ENCODE assay signal across 9 cellular contexts in the genomic region with DNA sequence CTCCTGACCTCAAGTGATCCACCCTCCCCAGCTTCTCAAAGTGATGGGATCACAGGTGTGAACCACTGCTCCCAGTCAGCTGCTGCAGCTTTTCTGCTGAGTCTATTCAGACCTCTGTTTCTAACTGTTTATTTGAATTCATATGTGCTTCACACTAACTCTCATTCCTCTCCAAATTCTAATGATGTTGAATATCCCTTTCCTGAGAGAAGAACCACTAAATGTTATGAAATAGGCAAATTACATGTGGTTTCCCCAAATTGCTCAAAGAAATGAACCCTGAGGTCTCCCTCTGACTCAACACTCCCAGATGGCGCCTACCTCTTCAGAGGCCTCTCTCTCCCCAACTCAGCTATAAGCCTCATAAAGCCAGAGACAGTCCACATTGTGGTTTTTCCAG.
A peak's percentile ranks its signal among the peaks of the same experiment; 100 is the strongest.
DNase-seq lines count a peak whose midpoint lies in the region; ATAC-seq and TF ChIP-seq lines count a peak whose summit lies in the region.
"Had no signal": no experiment of that assay in that cellular context is flagged by ENCODE, and none has a peak within 500 bp of the region (broad histone marks: within the 10 kb centered on the region; RNA-seq: fewer than 3 reads in every experiment).

No MANE protein-coding gene starts in this region.

- TF ChIP-seq CTCF in fibroblast of the aortic adventitia (IDR thresholded peaks at IDR 0.05; ENCODE audit: insufficient read depth, low read length) = no peak

- H3K27ac ChIP-seq in effector memory CD4-positive, alpha-beta T cell (ENCODE audit: insufficient read depth, low read length, poor library complexity, severe bottlenecking) = no peak overlapping the region
- H3K27ac ChIP-seq: KMS-11 had no signal

- ATAC-seq in HG02571 (IDR thresholded peaks at IDR 0.05; ENCODE audit: unreplicated experiment) = peak; percentile 89

- H3K36me3 ChIP-seq in H7 (replicated peaks; ENCODE audit: control insufficient read depth, insufficient read depth, low read length) = no peaks in the 10 kb centered on the region
- H3K36me3 ChIP-seq in effector memory CD4-positive, alpha-beta T cell (ENCODE audit: control insufficient read depth, insufficient read depth, low read length) = no peaks in the 10 kb centered on the region

- DNase-seq in ELR (ENCODE audit: low read depth) = peak; percentile 80
- DNase-seq in NCI-H226 = peak; percentile 4
- peak; percentile 81 for DNase-seq in fibroblast of the aortic adventitia (ENCODE audit: low read depth)
- no peak for DNase-seq in mucosa of gallbladder (ENCODE audit: low spot score)
- DNase-seq in H7 = no peak
- no peak for DNase-seq in hypothalamus (lab: John Stamatoyannopoulos, UW)
- DNase-seq in effector memory CD4-positive, alpha-beta T cell = no peak

- H3K4me3 ChIP-seq in fibroblast of the aortic adventitia (ENCODE audit: low read depth, low read length) (no peak overlapping the region), H7 (ENCODE audit: insufficient read depth, low read depth, low read length) (no peak overlapping the region)
- H3K4me3 ChIP-seq in effector memory CD4-positive, alpha-beta T cell (ENCODE audit: insufficient read depth, low read depth, low read length, poor library complexity, severe bottlenecking) = no peak overlapping the region

- no peaks in the 10 kb centered on the region for H3K9me3 ChIP-seq in effector memory CD4-positive, alpha-beta T cell (ENCODE audit: control insufficient read depth, low read length)

- H3K4me1 ChIP-seq in effector memory CD4-positive, alpha-beta T cell (ENCODE audit: control insufficient read depth, insufficient read depth, low read length, poor library complexity, severe bottlenecking) = no peaks in the 10 kb centered on the region

- no peaks in the 10 kb centered on the region for H3K27me3 ChIP-seq in H7 (ENCODE audit: control insufficient read depth, insufficient read depth, low read length)
- H3K27me3 ChIP-seq in effector memory CD4-positive, alpha-beta T cell (replicated peaks; ENCODE audit: control insufficient read depth, insufficient read depth, low read length, poor library complexity, severe bottlenecking) = no peaks in the 10 kb centered on the region

Comparison
In these comparisons a context has a peak if more than half of its experiments do, and no peak if none do; other contexts are left out.
1. DNase-seq: peak in ELR (single experiment), NCI-H226 (single experiment) and fibroblast of the aortic adventitia (single experiment); none in mucosa of gallbladder (single experiment), H7 (single experiment), hypothalamus (0 of 51) and effector memory CD4-positive, alpha-beta T cell (0 of 3).